16 cellular contexts compared by ENCODE assay signal in the genomic region with DNA sequence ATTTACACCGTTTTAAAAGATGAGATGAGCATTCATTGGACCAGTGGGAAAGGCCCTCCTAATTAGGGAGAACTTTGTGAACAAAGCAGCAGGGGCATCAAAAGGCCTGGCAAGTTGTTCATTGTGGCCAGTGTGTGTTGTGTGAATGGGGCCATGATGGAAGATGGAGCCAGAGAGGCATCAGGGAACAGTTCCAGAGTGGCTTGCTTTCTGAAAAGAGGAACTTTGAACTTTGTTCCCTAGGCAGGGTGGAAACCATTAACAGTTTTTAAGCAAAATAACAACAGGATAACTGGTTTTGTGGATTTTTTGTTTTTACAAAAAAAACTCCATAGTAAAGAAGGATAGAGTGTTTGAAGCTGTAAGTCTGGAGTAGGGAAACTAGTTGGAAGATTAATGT. TPM values are rescaled to one million over a fixed set of nuclear protein-coding genes. Genes with fewer than 3 reads are reported as not detected.
"Had no signal": no experiment of that assay in that cellular context is flagged by ENCODE, and none has a peak within 500 bp of the region (broad histone marks: within the 10 kb centered on the region; RNA-seq: fewer than 3 reads in every experiment).

No MANE protein-coding gene starts in this region.

- H3K9me3 Mint-ChIP-seq: natural killer cell treated with Interleukin-12 subunit alpha and Interleukin-12 subunit beta and Interleukin-15 and Interleukin-18, amount 100 ng/mL, for 72 hours had no signal

- H3K36me3 Mint-ChIP-seq: natural killer cell treated with Interleukin-12 subunit alpha and Interleukin-12 subunit beta and Interleukin-15 and Interleukin-18, amount 100 ng/mL, for 72 hours had no signal

- H3K4me3 Mint-ChIP-seq: natural killer cell treated with Interleukin-12 subunit alpha and Interleukin-12 subunit beta and Interleukin-15 and Interleukin-18, amount 100 ng/mL, for 72 hours had no signal

- ATAC-seq: gastroesophageal sphincter; left lung; lower lobe of right lung; natural killer cell treated with Interleukin-12 subunit alpha and Interleukin-12 subunit beta and Interleukin-15 and Interleukin-18, amount 100 ng/mL, for 72 hours; upper lobe of right lung had no signal

- H3K27me3 Mint-ChIP-seq: natural killer cell treated with Interleukin-12 subunit alpha and Interleukin-12 subunit beta and Interleukin-15 and Interleukin-18, amount 100 ng/mL, for 72 hours had no signal

- H3K27ac Mint-ChIP-seq: natural killer cell treated with Interleukin-12 subunit alpha and Interleukin-12 subunit beta and Interleukin-15 and Interleukin-18, amount 100 ng/mL, for 72 hours had no signal

- DNase-seq: esophagus squamous epithelium; foreskin fibroblast; glutamatergic neuron; islet precursor cell; left lung; lower lobe of right lung; mesenchymal stem cell; midbrain; sigmoid colon; stimulated activated CD4-positive, alpha-beta T cell treated with anti-CD3 and anti-CD28 coated beads, Interleukin-12 subunit alpha, Interleukin-12 subunit beta, amount 100 ng/mL, for 4 hours; stimulated activated naive CD4-positive, alpha-beta T cell treated with Interleukin-2 at 50 U/mL for 16 hours; tibial artery; upper lobe of right lung had no signal

RNA-seq across cellular contexts. Expression of a gene that starts 53.3 kb away (rescaled TPM):
- total RNA-seq: epithelial cell of proximal tubule had no signal
